In the genomic region with DNA sequence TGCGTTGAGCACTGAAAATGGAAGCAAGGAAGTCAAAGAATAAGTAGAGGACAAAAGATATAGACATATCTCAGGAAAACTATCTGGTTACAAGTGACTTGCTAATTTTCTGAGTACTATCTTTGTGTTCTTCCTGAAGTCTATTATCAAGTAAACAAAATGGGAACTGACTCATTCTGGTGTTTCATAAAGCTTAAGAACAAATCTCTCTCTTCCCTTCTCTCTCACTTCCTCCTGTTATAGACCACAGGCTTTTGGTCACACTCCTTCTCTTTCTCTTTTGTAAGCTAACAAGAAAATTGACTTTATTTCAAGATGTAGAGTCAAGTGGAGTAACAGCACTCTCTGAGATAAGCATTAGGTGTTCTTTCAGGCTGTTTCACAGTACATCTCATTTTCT, we compare ENCODE assay signal across 10 cellular contexts.
A peak's percentile ranks its signal among the peaks of the same experiment; 100 is the strongest.
DNase-seq lines count a peak whose midpoint lies in the region; ATAC-seq and TF ChIP-seq lines count a peak whose summit lies in the region.
"Had no signal": no experiment of that assay in that cellular context is flagged by ENCODE, and none has a peak within 500 bp of the region (broad histone marks: within the 10 kb centered on the region; RNA-seq: fewer than 3 reads in every experiment).

No MANE protein-coding gene starts in this region.

- no TSS peak for BruUV-seq in IMR-90 (replicated peaks; lab: Mats Ljungman, UMichigan)

- no peak overlapping the region for H3K18ac ChIP-seq in IMR-90 (ENCODE audit: low read depth, low read length)

- no peak overlapping the region for H3K56ac ChIP-seq in IMR-90 (ENCODE audit: extremely low read depth, insufficient read depth, low read length)

- no peak overlapping the region for H3K4me3 Mint-ChIP-seq in nephron progenitor cell
- H3K4me3 Mint-ChIP-seq: activated CD4-positive, alpha-beta T cell treated with anti-CD3 and anti-CD28 coated beads for 36 hours had no signal

- no peaks in the 10 kb centered on the region for H3K4me1 Mint-ChIP-seq in nephron progenitor cell
- H3K4me1 Mint-ChIP-seq: activated CD4-positive, alpha-beta T cell treated with anti-CD3 and anti-CD28 coated beads for 36 hours had no signal

- H3K27ac Mint-ChIP-seq in nephron progenitor cell, result no peak overlapping the region
- H3K27ac Mint-ChIP-seq: activated CD4-positive, alpha-beta T cell treated with anti-CD3 and anti-CD28 coated beads for 36 hours had no signal

- ATAC-seq in GM18867 (IDR thresholded peaks at IDR 0.05; ENCODE audit: unreplicated experiment), result peak; percentile 100
- ATAC-seq in HG02588 (IDR thresholded peaks at IDR 0.05; ENCODE audit: unreplicated experiment), result peak; percentile 99
- peak; percentile 92 for ATAC-seq in IMR-90 (ENCODE audit: low read depth)
- no peak for ATAC-seq in stimulated activated naive CD8-positive, alpha-beta T cell treated with anti-CD3 and anti-CD28 coated beads, Interleukin-15, Interleukin-2, amounts not matched to agents 100 U/mL and 50 U/mL, for 24 hours
- no peak for ATAC-seq in aorta (ENCODE audit: low FRiP score)
- ATAC-seq: activated CD4-positive, alpha-beta T cell treated with anti-CD3 and anti-CD28 coated beads for 36 hours had no signal

- H4K91ac ChIP-seq in IMR-90 (ENCODE audit: insufficient read depth, low read depth, low read length), result no peak overlapping the region

- no peak overlapping the region for H2AFZ ChIP-seq in IMR-90 (replicated peaks; ENCODE audit: low read length, poor library complexity)

- H2AK5ac ChIP-seq in IMR-90 (ENCODE audit: low read depth, low read length), result no peak overlapping the region

- H3K23ac ChIP-seq in IMR-90 (ENCODE audit: low read depth, low read length), result no peak overlapping the region

- no peak overlapping the region for H3K4me3 ChIP-seq in IMR-90 (ENCODE audit: insufficient read depth, low read depth, low read length)
- no peak overlapping the region for H3K4me3 ChIP-seq in fibroblast of the aortic adventitia (ENCODE audit: low read depth, low read length)
- no peak overlapping the region for H3K4me3 ChIP-seq in aorta (ENCODE audit: low read length in 2 of 2)

- H4K8ac ChIP-seq in IMR-90 (ENCODE audit: low read depth in 2 of 2, low read length in 2 of 2), result no peak overlapping the region

- no peak for TF ChIP-seq POLR2A in IMR-90 (IDR thresholded peaks at IDR 0.05; ENCODE audit: low read depth, low read length)

- H2BK20ac ChIP-seq in IMR-90 (ENCODE audit: low read depth, low read length), result no peak overlapping the region

- H3K36me3 ChIP-seq in IMR-90 (ENCODE audit: control insufficient read depth, insufficient read depth, low read length) (no peaks in the 10 kb centered on the region), aorta (ENCODE audit: control insufficient read depth in 1 of 2, insufficient read depth in 2 of 2, low read length in 1 of 2) (no peaks in the 10 kb centered on the region)

- no peak for TF ChIP-seq RAD21 in IMR-90 (IDR thresholded peaks at IDR 0.05; ENCODE audit: low read length)

- no peak for TF ChIP-seq CTCF in IMR-90 (conservative IDR thresholded peaks at IDR 0.05; ENCODE audit: low read depth, low read length)
- TF ChIP-seq CTCF in fibroblast of the aortic adventitia (IDR thresholded peaks at IDR 0.05; ENCODE audit: insufficient read depth, low read length), result no peak
- TF ChIP-seq CTCF in nephron progenitor cell (IDR thresholded peaks at IDR 0.05), result no peak

- peak overlapping the region; percentile 16; the same call in 1 of the 2 replicates for H3K14ac ChIP-seq in IMR-90 (replicated peaks; ENCODE audit: low read depth, low read length)

- intact Hi-C loops in IMR-90 (cut with micrococcal nuclease) (no loop called here), aorta (cut with DNase I) (no loop called here)

- dilution Hi-C loops in IMR-90 (cut with HindIII; ENCODE audit: low sequenced_read_pairs, unreplicated experiment), result no loop called here

- H2BK120ac ChIP-seq in IMR-90 (ENCODE audit: low read depth, low read length), result no peak overlapping the region

- H3K36me3 Mint-ChIP-seq in nephron progenitor cell (ENCODE audit: low read depth), result no peaks in the 10 kb centered on the region

- no peaks in the 10 kb centered on the region for H4K20me1 ChIP-seq in IMR-90 (ENCODE audit: insufficient read depth, low read length)

- peak; percentile 72 for DNase-seq in IMR-90
- peak; percentile 6 for DNase-seq in fibroblast of the aortic adventitia (ENCODE audit: low read depth)
- DNase-seq in stimulated activated naive CD8-positive, alpha-beta T cell treated with anti-CD3 and anti-CD28 coated beads, Interleukin-15, Interleukin-2, amounts not matched to agents 100 U/mL and 50 U/mL, for 24 hours, result no peak
- DNase-seq in GM19240 (ENCODE audit: insufficient read length, low spot score), result no peak
- DNase-seq in aorta, result no peak
- no peak for DNase-seq in nephron progenitor cell
- DNase-seq: activated CD4-positive, alpha-beta T cell treated with anti-CD3 and anti-CD28 coated beads for 36 hours; NCI-H2081 treated with DMSO at 0.1 percent for 48 hours had no signal

- H3K9ac ChIP-seq in IMR-90 (ENCODE audit: low read depth, low read length), result no peak overlapping the region

- H2BK15ac ChIP-seq in IMR-90 (ENCODE audit: low read depth, low read length), result no peak overlapping the region

- H3K4me1 ChIP-seq in IMR-90 (ENCODE audit: control insufficient read depth, insufficient read depth, low read length), result no peaks in the 10 kb centered on the region
- no peaks in the 10 kb centered on the region for H3K4me1 ChIP-seq in aorta (ENCODE audit: control insufficient read depth in 1 of 2, insufficient read depth in 2 of 2, low read length in 2 of 2)

- CTCF ChIA-PET in IMR-90 (lab: Yijun Ruan, JAX), result interaction anchor here (1.0 kb wide), 2 partner anchors 12 to 13 kb away, joined by 3 read pairs; no protein-coding TSS in a partner anchor

- H3K9me3 ChIP-seq in IMR-90 (ENCODE audit: control insufficient read depth, insufficient read depth, low read length), result no peaks in the 10 kb centered on the region
- no peaks in the 10 kb centered on the region for H3K9me3 ChIP-seq in aorta (ENCODE audit: control insufficient read depth, low read length)

- no CpG with 5 or more reads among the region's 1 CpG for WGBS in IMR-90 (ENCODE audit: extremely low coverage in 2 of 2, insufficient read length in 1 of 2), 2 experiments
- WGBS in aorta, 2 donors, result 95 to 97% methylated on average over 1 of the region's 1 CpG

- H3K27ac ChIP-seq in IMR-90 (ENCODE audit: insufficient read depth, low read length) (no peak overlapping the region), aorta (ENCODE audit: low read depth in 1 of 2, low read length in 2 of 2) (no peak overlapping the region)

- H3K27me3 ChIP-seq in IMR-90 (ENCODE audit: control insufficient read depth, insufficient read depth, low read length) (no peaks in the 10 kb centered on the region), aorta (ENCODE audit: control insufficient read depth in 1 of 2, insufficient read depth in 2 of 2, low read length in 1 of 2) (no peaks in the 10 kb centered on the region)

- H2BK5ac ChIP-seq in IMR-90 (ENCODE audit: low read depth, low read length, poor library complexity, severe bottlenecking), result no peak overlapping the region

- POLR2A ChIA-PET in IMR-90 (lab: Charles Lee; ENCODE audit: unreplicated experiment), result no interaction called here

- no peak overlapping the region for H3K4ac ChIP-seq in IMR-90 (ENCODE audit: low read depth, low read length)

- H3K4me2 ChIP-seq in IMR-90 (ENCODE audit: low read depth, low read length), result no peak overlapping the region

- H2AK9ac ChIP-seq in IMR-90 (replicated peaks; ENCODE audit: low read depth, low read length, poor library complexity), result no peak overlapping the region

- H3K9me1 ChIP-seq in IMR-90 (ENCODE audit: insufficient read depth, low read length), result no peaks in the 10 kb centered on the region

- H4K5ac ChIP-seq in IMR-90 (ENCODE audit: low read depth, low read length), result no peak overlapping the region

- H3K79me1 ChIP-seq in IMR-90 (ENCODE audit: low read depth in 1 of 2, low read length in 2 of 2), result no peaks in the 10 kb centered on the region

- in situ Hi-C loops in IMR-90 (cut with MboI; ENCODE audit: low sequenced_read_pairs), result no loop called here

- H3K9me3 Mint-ChIP-seq in nephron progenitor cell, result peaks cover 3% of the 10 kb centered on the region

- H3K27me3 Mint-ChIP-seq in nephron progenitor cell (ENCODE audit: low read depth, poor library complexity), result no peaks in the 10 kb centered on the region
- H3K27me3 Mint-ChIP-seq: activated CD4-positive, alpha-beta T cell treated with anti-CD3 and anti-CD28 coated beads for 36 hours had no signal

TF ChIP-seq in IMR-90, 13 proteins besides CTCF, POLR2A, EP300 and RAD21:
- TF ChIP-seq SMC3 (IDR thresholded peaks at IDR 0.05; ENCODE audit: low read depth, low read length), result no peak
- 0 out of 2 replicates have a peak, but pooled peaks have one; percentile 5 for TF ChIP-seq FOS (IDR thresholded peaks at IDR 0.05; ENCODE audit: low read depth, low read length)
- no peak for TF ChIP-seq USF2 (IDR thresholded peaks at IDR 0.05; ENCODE audit: low read depth, low read length)
- TF ChIP-seq NFE2L2 (IDR thresholded peaks at IDR 0.05; ENCODE audit: low read depth, low read length), result no peak
TF ChIP-seq in IMR-90: peak in this region for 1.

Comparison
In these comparisons a context has a peak if more than half of its experiments do, and no peak if none do; other contexts are left out.
1. ATAC-seq: peak in GM18867 (single experiment), HG02588 (single experiment) and IMR-90 (single experiment); none in stimulated activated naive CD8-positive, alpha-beta T cell treated with anti-CD3 and anti-CD28 coated beads, Interleukin-15, Interleukin-2, amounts not matched to agents 100 U/mL and 50 U/mL, for 24 hours (single experiment) and aorta (single experiment).
2. DNase-seq: peak in IMR-90 (single experiment) and fibroblast of the aortic adventitia (single experiment); none in stimulated activated naive CD8-positive, alpha-beta T cell treated with anti-CD3 and anti-CD28 coated beads, Interleukin-15, Interleukin-2, amounts not matched to agents 100 U/mL and 50 U/mL, for 24 hours (single experiment), GM19240 (single experiment), aorta (0 of 2) and nephron progenitor cell (single experiment).